In genomic region chr18:22841840-22842239, GRCh38 we compare ENCODE assay signal across 1 cellular context.
TF ChIP-seq lines count a peak whose summit lies in the region.

No MANE protein-coding gene starts in this region.

TF ChIP-seq in IMR-90, 13 proteins besides CTCF, POLR2A, EP300 and RAD21:
- TF ChIP-seq BHLHE40 (IDR thresholded peaks at IDR 0.05; ENCODE audit: low read depth, low read length): no peak
